In the genomic region with DNA sequence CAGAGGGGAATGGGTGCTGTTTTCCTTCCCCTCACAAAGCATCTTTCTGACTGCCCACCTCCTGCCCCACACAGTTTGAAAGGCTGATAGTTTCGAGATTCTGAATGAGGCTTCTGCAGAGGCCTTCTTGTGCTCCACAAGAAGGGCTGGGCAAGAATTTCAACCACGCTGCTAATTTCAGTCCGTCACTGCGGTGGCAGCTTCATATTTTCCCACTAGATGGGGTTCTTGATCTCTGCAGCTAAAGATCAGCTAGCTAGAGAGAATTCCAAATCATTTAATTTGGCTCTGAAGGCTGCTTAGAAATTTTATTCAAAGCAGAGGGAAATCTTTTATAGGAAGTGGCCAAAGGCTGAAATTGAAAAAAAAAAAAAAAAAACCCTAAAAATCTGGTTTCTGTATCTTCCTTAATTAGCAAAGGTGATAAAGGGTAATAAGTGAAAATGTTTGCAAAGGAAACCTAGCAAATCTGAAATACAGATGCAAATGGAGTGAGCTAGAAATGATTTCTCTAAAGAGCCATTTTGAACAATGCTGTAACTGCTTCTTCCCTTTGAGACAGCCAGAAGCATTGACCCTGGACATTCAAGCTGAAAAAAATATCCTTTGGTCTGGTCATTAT, we compare ENCODE assay signal across 8 cellular contexts. TPM values are rescaled to one million over a fixed set of nuclear protein-coding genes. Genes with fewer than 3 reads are reported as not detected.
DNase-seq lines count a peak whose midpoint lies in the region; ATAC-seq, FAIRE-seq and TF ChIP-seq lines count a peak whose summit lies in the region.

No MANE protein-coding gene starts in this region.

- no peak for TF ChIP-seq POLR2A in prostate gland (IDR thresholded peaks at IDR 0.05)

- peaks cover 39% of the 10 kb centered on the region for H3K27me3 Mint-ChIP-seq in Calu3 (ENCODE audit: unreplicated experiment)
- peaks cover 14% of the 10 kb centered on the region for H3K27me3 Mint-ChIP-seq in T-helper 2 cell treated with Interferon-gamma antibody and Interleukin-4, amounts not matched to agents 5 μg/mL and 100 μg/mL, for 36 hours (ENCODE audit: low read depth)

- H3K9me3 Mint-ChIP-seq in Calu3 (ENCODE audit: low read depth, unreplicated experiment): no peaks in the 10 kb centered on the region
- H3K9me3 Mint-ChIP-seq in T-helper 2 cell treated with Interferon-gamma antibody and Interleukin-4, amounts not matched to agents 5 μg/mL and 100 μg/mL, for 36 hours: no peaks in the 10 kb centered on the region

- H3K4me3 ChIP-seq in prostate gland: no peak overlapping the region

- no peaks in the 10 kb centered on the region for H3K27me3 ChIP-seq in prostate gland (replicated peaks; ENCODE audit: insufficient read depth)

- no peaks in the 10 kb centered on the region for H3K36me3 Mint-ChIP-seq in Calu3 (ENCODE audit: insufficient read depth, unreplicated experiment)
- H3K36me3 Mint-ChIP-seq in T-helper 2 cell treated with Interferon-gamma antibody and Interleukin-4, amounts not matched to agents 5 μg/mL and 100 μg/mL, for 36 hours (ENCODE audit: low read depth): no peaks in the 10 kb centered on the region

- H3K4me1 ChIP-seq in prostate gland (replicated peaks): no peaks in the 10 kb centered on the region

- intact Hi-C loops in Calu3 (cut with micrococcal nuclease; ENCODE audit: unreplicated experiment): loop anchor here (1.0 kb wide), 1 partner anchor 137 kb away; no protein-coding TSS in a partner anchor
- intact Hi-C loops in Right ventricle myocardium superior (cut with DNase I): loop anchor here (2.0 to 5.0 kb wide), 2 partner anchors 73 to 140 kb away; a partner anchor contains a TSS
- intact Hi-C loops in prostate gland (cut with DNase I): loop anchor here (2.0 to 5.0 kb wide), 2 partner anchors 73 to 138 kb away; a partner anchor contains a TSS

- no peak overlapping the region for H3K27ac ChIP-seq in prostate gland

- CTCF ChIA-PET in Calu3 (lab: Charles Lee): interaction anchor here (0.7 to 3.1 kb wide), 5 partner anchors 22 to 648 kb away, joined by 3 to 37 read pairs (median 6); no protein-coding TSS in a partner anchor

- no peaks in the 10 kb centered on the region for H3K36me3 ChIP-seq in prostate gland

- no peaks in the 10 kb centered on the region for H3K9me3 ChIP-seq in prostate gland

- peak; percentile 17 for DNase-seq in Calu3
- DNase-seq in Kasumi-1 (lab: John Stamatoyannopoulos, UW): peak; percentile 39 to 44
- DNase-seq in Right ventricle myocardium superior: no peak
- DNase-seq in prostate gland (ENCODE audit: low spot score): peak; percentile 42
- no peak for DNase-seq in NCI-H187 treated with DMSO at 0.1 percent for 48 hours (lab: John Stamatoyannopoulos, UW)
- DNase-seq in T-helper 2 cell treated with Interferon-gamma antibody and Interleukin-4, amounts not matched to agents 5 μg/mL and 100 μg/mL, for 36 hours (ENCODE audit: low spot score): no peak
- DNase-seq in T-helper 9 cell: no peak

- no peaks in the 10 kb centered on the region for H3K4me1 Mint-ChIP-seq in Calu3 (ENCODE audit: low read depth, unreplicated experiment)
- H3K4me1 Mint-ChIP-seq in T-helper 2 cell treated with Interferon-gamma antibody and Interleukin-4, amounts not matched to agents 5 μg/mL and 100 μg/mL, for 36 hours (ENCODE audit: low read depth): peaks cover 2% of the 10 kb centered on the region

- no peak overlapping the region for H3K27ac Mint-ChIP-seq in Calu3 (ENCODE audit: unreplicated experiment)
- H3K27ac Mint-ChIP-seq in T-helper 2 cell treated with Interferon-gamma antibody and Interleukin-4, amounts not matched to agents 5 μg/mL and 100 μg/mL, for 36 hours: no peak overlapping the region

- BruUV-seq in Calu3 (replicated peaks; lab: Mats Ljungman, UMichigan): no TSS peak

- peak; percentile 75 for ATAC-seq in Right ventricle myocardium superior (ENCODE audit: poor library complexity)

- no peak for TF ChIP-seq CTCF in Calu3 (IDR thresholded peaks at IDR 0.05; ENCODE audit: unreplicated experiment)
- TF ChIP-seq CTCF in prostate gland (IDR thresholded peaks at IDR 0.05): peak; percentile 24 to 74 (median 63)

- H3K4me3 Mint-ChIP-seq in Calu3 (ENCODE audit: low read depth, unreplicated experiment): no peak overlapping the region
- H3K4me3 Mint-ChIP-seq in T-helper 2 cell treated with Interferon-gamma antibody and Interleukin-4, amounts not matched to agents 5 μg/mL and 100 μg/mL, for 36 hours: no peak overlapping the region

- WGBS in prostate gland: 0% methylated on average over 4 of the region's 4 CpGs

- FAIRE-seq in TTC549 (lab: Jason Lieb, UNC): peak; percentile 20

RNA-seq across cellular contexts. Expression of a gene that starts 38.0 kb away (rescaled TPM):
- total RNA-seq in Calu3 (2022): not detected in 2 replicates
- total RNA-seq in Right ventricle myocardium superior: not detected
- under 1 TPM in 1 of 2 donors, not detected in 1; 0.57 TPM for total RNA-seq in prostate gland

Comparison
In these comparisons a context has a peak if more than half of its experiments do, and no peak if none do; other contexts are left out.
1. DNase-seq: peak in Calu3 (single experiment), Kasumi-1 (2 of 2) and prostate gland (single experiment); none in Right ventricle myocardium superior (single experiment), NCI-H187 treated with DMSO at 0.1 percent for 48 hours (single experiment), T-helper 2 cell treated with Interferon-gamma antibody and Interleukin-4, amounts not matched to agents 5 μg/mL and 100 μg/mL, for 36 hours (single experiment) and T-helper 9 cell (single experiment).